In genomic region chr2:43179947-43180346, GRCh38 we compare ENCODE assay signal across 13 cellular contexts. TPM values are rescaled to one million over a fixed set of nuclear protein-coding genes. Genes with fewer than 3 reads are reported as not detected.
DNase-seq lines count a peak whose midpoint lies in the region; ATAC-seq and TF ChIP-seq lines count a peak whose summit lies in the region.
"Had no signal": no experiment of that assay in that cellular context is flagged by ENCODE, and none has a peak within 500 bp of the region (broad histone marks: within the 10 kb centered on the region; RNA-seq: fewer than 3 reads in every experiment).

No MANE protein-coding gene starts in this region.

- H3K4me3 ChIP-seq in BLaER1 (no peak overlapping the region), PC-9 (no peak overlapping the region), iPS-18a (ENCODE audit: low read length) (no peak overlapping the region), psoas muscle (no peak overlapping the region)
- H3K4me3 ChIP-seq: colonic mucosa had no signal

- H3K9me3 ChIP-seq in BLaER1 (no peaks in the 10 kb centered on the region), PC-9 (ENCODE audit: insufficient read depth, low read depth) (no peaks in the 10 kb centered on the region), iPS-18a (ENCODE audit: control insufficient read depth, low read depth, low read length) (peaks cover 8% of the 10 kb centered on the region), psoas muscle (peaks cover 14% of the 10 kb centered on the region)
- H3K9me3 ChIP-seq: colonic mucosa had no signal

- no peak for TF ChIP-seq CTCF in PC-9 (conservative IDR thresholded peaks at IDR 0.05)
- TF ChIP-seq CTCF in psoas muscle (IDR thresholded peaks at IDR 0.05) = no peak

- H3K27me3 ChIP-seq in BLaER1 = no peaks in the 10 kb centered on the region
- no peaks in the 10 kb centered on the region for H3K27me3 ChIP-seq in PC-9 (ENCODE audit: insufficient read depth, low read depth)
- no peaks in the 10 kb centered on the region for H3K27me3 ChIP-seq in iPS-18a (ENCODE audit: control insufficient read depth, insufficient read depth, low read length)
- no peaks in the 10 kb centered on the region for H3K27me3 ChIP-seq in psoas muscle (ENCODE audit: insufficient read depth in 3 of 3, low read length in 2 of 3)
- H3K27me3 ChIP-seq: colonic mucosa had no signal

- DNase-seq in PC-9 = no peak
- no peak for DNase-seq in psoas muscle
- DNase-seq in NCI-H1694 treated with DMSO at 0.1 percent for 48 hours (lab: John Stamatoyannopoulos, UW) = no peak
- no peak for DNase-seq in NCI-H146 (lab: John Stamatoyannopoulos, UW)
- DNase-seq: CD8-positive, alpha-beta T cell; colonic mucosa; NCI-H187; NCI-H510A treated with DMSO at 0.1 percent for 48 hours; stimulated activated CD4-positive, alpha-beta T cell treated with anti-CD3 and anti-CD28 coated beads, Interleukin-15, amount 100 ng/mL, for 24 hours had no signal

- no peak for ATAC-seq in psoas muscle
- no peak for ATAC-seq in GM21529 (IDR thresholded peaks at IDR 0.05; ENCODE audit: unreplicated experiment)
- no peak for ATAC-seq in GM18502 (IDR thresholded peaks at IDR 0.05; ENCODE audit: poor library complexity, unreplicated experiment)
- ATAC-seq: CD8-positive, alpha-beta T cell had no signal

- H4K20me1 ChIP-seq in BLaER1 (peaks cover 99% of the 10 kb centered on the region), PC-9 (ENCODE audit: insufficient read depth) (no peaks in the 10 kb centered on the region)

- H3K9me2 ChIP-seq in PC-9 (ENCODE audit: insufficient read depth) = no peaks in the 10 kb centered on the region

- WGBS in psoas muscle, 3 donors = 66 to 80% (median 72%) methylated on average over 8 of the region's 8 CpGs

- peaks cover 81% of the 10 kb centered on the region for H3F3A ChIP-seq in PC-9 (ENCODE audit: insufficient read depth, low read depth)

- CTCF ChIA-PET in PC-9 (lab: Charles Lee) = interaction anchor here (0.7 to 1.0 kb wide), 4 partner anchors 11 to 104 kb away, joined by 3 to 5 read pairs (median 4); no protein-coding TSS in a partner anchor

- intact Hi-C loops in PC-9 (cut with micrococcal nuclease; ENCODE audit: unreplicated experiment) (loop anchor here (1.0 to 2.0 kb wide), 4 partner anchors 11 to 49 kb away; partner anchors contain the start of gene ZFP36L2), psoas muscle (cut with DNase I) (loop anchor here (2.0 kb wide), 2 partner anchors 37 to 39 kb away; no protein-coding TSS in a partner anchor)

- no peak overlapping the region for H3K9ac ChIP-seq in BLaER1
- peak overlapping the region; percentile 21 for H3K9ac ChIP-seq in iPS-18a (ENCODE audit: low read length)

- peaks cover 80% of the 10 kb centered on the region for H3K36me3 ChIP-seq in BLaER1
- H3K36me3 ChIP-seq in PC-9 (ENCODE audit: low read depth) = no peaks in the 10 kb centered on the region
- no peaks in the 10 kb centered on the region for H3K36me3 ChIP-seq in iPS-18a (ENCODE audit: control insufficient read depth, low read depth, low read length)
- no peaks in the 10 kb centered on the region for H3K36me3 ChIP-seq in psoas muscle (ENCODE audit: insufficient read depth in 1 of 2, low read depth in 1 of 2)
- H3K36me3 ChIP-seq: colonic mucosa had no signal

- no peaks in the 10 kb centered on the region for H3K79me2 ChIP-seq in PC-9 (ENCODE audit: low read depth)

- H3K4me1 ChIP-seq in BLaER1 = peaks cover 100% of the 10 kb centered on the region
- H3K4me1 ChIP-seq in PC-9 (replicated peaks; ENCODE audit: insufficient read depth) = peaks cover 95% of the 10 kb centered on the region
- H3K4me1 ChIP-seq in iPS-18a (ENCODE audit: control insufficient read depth, low read depth, low read length) = peaks cover 47% of the 10 kb centered on the region
- peaks cover 25% of the 10 kb centered on the region for H3K4me1 ChIP-seq in psoas muscle

- BruUV-seq in PC-9 (replicated peaks; lab: Mats Ljungman, UMichigan) = no TSS peak

- H2AFZ ChIP-seq in PC-9 = no peak overlapping the region

- H3K4me2 ChIP-seq in BLaER1 = peak overlapping the region; percentile 94
- peak overlapping the region; percentile 78 for H3K4me2 ChIP-seq in PC-9

- POLR2A ChIA-PET in PC-9 (lab: Charles Lee; ENCODE audit: unreplicated experiment) = interaction anchor here (0.5 kb wide), 1 partner anchor 47 kb away, joined by 4 read pairs; the partner anchor contains the start of gene ZFP36L2

- H3K27ac ChIP-seq in BLaER1 (no peak overlapping the region), PC-9 (peak overlapping the region; percentile 88), iPS-18a (ENCODE audit: low read length) (peak overlapping the region; percentile 79), psoas muscle (peak overlapping the region; percentile 95)

RNA-seq across cellular contexts. Expression of gene ZFP36L2, which starts 46.5 kb away (rescaled TPM):
- total RNA-seq in PC-9 (2021) (31.3 and 34.3 TPM in 2 replicates), psoas muscle (100 to 1,000 TPM in 1 of 4 donors, 10 to 100 TPM in 3; 48.9 to 103 (median 71.4) TPM)
- 10 to 100 TPM; 26.3 to 36.7 (median 34.5) TPM for polyA plus RNA-seq in psoas muscle
